In the genomic region with DNA sequence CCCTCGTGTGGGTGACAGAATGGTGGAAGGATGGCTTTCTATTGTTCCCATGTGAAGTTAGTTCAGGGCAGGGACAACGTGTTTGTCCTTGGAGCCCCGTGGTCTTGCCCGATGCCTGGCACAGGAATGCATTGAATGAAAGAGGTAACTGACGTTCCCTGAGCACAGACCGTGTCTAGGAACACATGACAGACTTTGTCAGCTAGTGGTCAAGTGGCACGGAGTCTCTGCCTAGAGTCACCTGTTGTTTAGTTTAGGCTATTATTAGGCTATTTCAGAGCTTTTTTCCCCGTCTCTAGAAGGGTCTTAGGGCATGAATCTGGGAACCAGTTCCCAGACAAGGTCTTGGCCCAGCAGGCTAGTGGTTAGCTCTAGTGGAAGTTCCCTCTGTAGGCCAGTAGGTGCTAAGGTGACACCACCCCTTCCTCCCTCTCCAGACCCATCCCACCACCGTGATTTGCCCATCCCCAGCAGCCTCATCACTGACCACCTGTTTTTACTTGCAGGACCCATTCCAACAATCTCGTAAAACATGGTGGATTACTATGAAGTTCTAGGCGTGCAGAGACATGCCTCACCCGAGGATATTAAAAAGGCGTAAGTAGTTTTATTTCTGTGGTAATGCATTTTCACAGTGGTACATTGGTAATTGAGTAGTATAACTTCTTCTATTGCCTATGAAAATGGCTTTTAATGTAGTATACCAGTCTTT, we compare ENCODE assay signal across 10 cellular contexts. TPM values are rescaled to one million over a fixed set of nuclear protein-coding genes. Genes with fewer than 3 reads are reported as not detected.
DNase-seq lines count a peak whose midpoint lies in the region; ATAC-seq and TF ChIP-seq lines count a peak whose summit lies in the region.
"Had no signal": no experiment of that assay in that cellular context is flagged by ENCODE, and none has a peak within 500 bp of the region (broad histone marks: within the 10 kb centered on the region; RNA-seq: fewer than 3 reads in every experiment).

No MANE protein-coding gene starts in this region.

- no peak overlapping the region for H3K4me3 Mint-ChIP-seq in activated CD8-positive, alpha-beta memory T cell treated with anti-CD3 and anti-CD28 coated beads, Interleukin-2, amount 10 ng/mL, durations not matched to agents 7 days and 5 days

- no peak for DNase-seq in activated CD8-positive, alpha-beta memory T cell treated with anti-CD3 and anti-CD28 coated beads, Interleukin-2, amount 10 ng/mL, durations not matched to agents 7 days and 5 days
- DNase-seq in activated CD8-positive, alpha-beta memory T cell treated with anti-CD3 and anti-CD28 coated beads for 24 hours: no peak
- peak in 1 of 2 donors; percentile 29 for DNase-seq in foreskin keratinocyte
- peak; percentile 69 to 75 for DNase-seq in gastrocnemius medialis
- no peak for DNase-seq in NCI-H2171 (lab: John Stamatoyannopoulos, UW)
- DNase-seq: activated CD4-positive, CD25-positive, alpha-beta regulatory T cell treated with anti-CD3 and anti-CD28 coated beads, Interleukin-2, amount 50 U/mL, for 72 hours; NCI-H446 treated with DMSO at 0.1 percent for 48 hours had no signal

- H3K27me3 ChIP-seq in foreskin keratinocyte (no peaks in the 10 kb centered on the region), gastrocnemius medialis (no peaks in the 10 kb centered on the region)

- TF ChIP-seq POLR2A in gastrocnemius medialis (IDR thresholded peaks at IDR 0.05) (peak; percentile 33 to 52), GM18505 (IDR thresholded peaks at IDR 0.05; ENCODE audit: borderline replicate concordance, extremely low read depth, insufficient read depth, insufficient read length) (no peak)

- H3K36me3 ChIP-seq in gastrocnemius medialis: peaks cover 0 to 22% of the 10 kb centered on the region in 2 donors

- no peaks in the 10 kb centered on the region for H3K9me3 ChIP-seq in gastrocnemius medialis

- no peak overlapping the region for H3K4me3 ChIP-seq in gastrocnemius medialis

- H3K9me3 Mint-ChIP-seq in activated CD8-positive, alpha-beta memory T cell treated with anti-CD3 and anti-CD28 coated beads, Interleukin-2, amount 10 ng/mL, durations not matched to agents 7 days and 5 days (ENCODE audit: low read depth): no peaks in the 10 kb centered on the region

- peaks cover 65% of the 10 kb centered on the region for H3K4me1 Mint-ChIP-seq in activated CD8-positive, alpha-beta memory T cell treated with anti-CD3 and anti-CD28 coated beads, Interleukin-2, amount 10 ng/mL, durations not matched to agents 7 days and 5 days

- peak overlapping the region; percentile 83 for H3K27ac Mint-ChIP-seq in activated CD8-positive, alpha-beta memory T cell treated with anti-CD3 and anti-CD28 coated beads, Interleukin-2, amount 10 ng/mL, durations not matched to agents 7 days and 5 days

- in situ Hi-C loops in gastrocnemius medialis (cut with MboI; ENCODE audit: low sequenced_read_pairs in 4 of 4): no loop called here

- TF ChIP-seq CTCF in VCaP (conservative IDR thresholded peaks at IDR 0.05) (no peak), foreskin keratinocyte (conservative IDR thresholded peaks at IDR 0.05) (no peak), gastrocnemius medialis (IDR thresholded peaks at IDR 0.05 in 4 of 5, conservative IDR thresholded peaks at IDR 0.05 in 1 of 5) (peak in 1 of 5 experiments; percentile 31)

- peaks cover 40% of the 10 kb centered on the region for H3K36me3 Mint-ChIP-seq in activated CD8-positive, alpha-beta memory T cell treated with anti-CD3 and anti-CD28 coated beads, Interleukin-2, amount 10 ng/mL, durations not matched to agents 7 days and 5 days

- peaks cover 43% of the 10 kb centered on the region for H3K4me1 ChIP-seq in foreskin keratinocyte
- peaks cover 83 to 99% of the 10 kb centered on the region in 2 donors for H3K4me1 ChIP-seq in gastrocnemius medialis

- ATAC-seq in activated CD8-positive, alpha-beta memory T cell treated with anti-CD3 and anti-CD28 coated beads, Interleukin-2, amount 10 ng/mL, durations not matched to agents 7 days and 5 days: no peak
- ATAC-seq in foreskin keratinocyte (peak; percentile 4), gastrocnemius medialis (peak; percentile 29 to 34), GM18505 (IDR thresholded peaks at IDR 0.05; ENCODE audit: unreplicated experiment) (no peak), HG02938 (IDR thresholded peaks at IDR 0.05; ENCODE audit: unreplicated experiment) (no peak)

- intact Hi-C loops in gastrocnemius medialis (cut with DNase I; ENCODE audit: low total_unique reads): loop anchor here (2.0 kb wide), 2 partner anchors 27 to 39 kb away; no protein-coding TSS in a partner anchor

- peak overlapping the region; percentile 7; the same call in 1 of the 2 replicates for H3K27ac ChIP-seq in VCaP
- no peak overlapping the region for H3K27ac ChIP-seq in foreskin keratinocyte
- peak overlapping the region; percentile 96 to 100 (median 96) for H3K27ac ChIP-seq in gastrocnemius medialis

- CTCF ChIA-PET in activated CD8-positive, alpha-beta memory T cell treated with anti-CD3 and anti-CD28 coated beads, Interleukin-2, amount 10 ng/mL, durations not matched to agents 7 days and 5 days (lab: Charles Lee): interaction anchor here (0.8 to 1.2 kb wide), 2 partner anchors 9 to 566 kb away, joined by 3 read pairs; no protein-coding TSS in a partner anchor

- no peaks in the 10 kb centered on the region for H3K27me3 Mint-ChIP-seq in activated CD8-positive, alpha-beta memory T cell treated with anti-CD3 and anti-CD28 coated beads, Interleukin-2, amount 10 ng/mL, durations not matched to agents 7 days and 5 days

RNA-seq across cellular contexts. Expression of a gene that starts 21.4 kb away (rescaled TPM):
- total RNA-seq in activated CD8-positive, alpha-beta memory T cell treated with anti-CD3 and anti-CD28 coated beads, Interleukin-2, amount 10 ng/mL, durations not matched to agents 7 days and 5 days: 10 to 100 TPM; 82.0 to 85.6 TPM
- 119 and 121 TPM in 2 replicates for total RNA-seq in foreskin keratinocyte
- 97.9 and 98.5 TPM in 2 replicates for polyA plus RNA-seq in foreskin keratinocyte
- 100 to 1,000 TPM; 130 to 269 (median 188) TPM for total RNA-seq in gastrocnemius medialis

Comparison
In these comparisons a context has a peak if more than half of its experiments do, and no peak if none do; other contexts are left out.
1. ATAC-seq: peak in foreskin keratinocyte (single experiment) and gastrocnemius medialis (2 of 2); none in activated CD8-positive, alpha-beta memory T cell treated with anti-CD3 and anti-CD28 coated beads, Interleukin-2, amount 10 ng/mL, durations not matched to agents 7 days and 5 days (single experiment), GM18505 (single experiment) and HG02938 (single experiment).
2. DNase-seq: peak in gastrocnemius medialis (2 of 2); none in activated CD8-positive, alpha-beta memory T cell treated with anti-CD3 and anti-CD28 coated beads, Interleukin-2, amount 10 ng/mL, durations not matched to agents 7 days and 5 days (single experiment), activated CD8-positive, alpha-beta memory T cell treated with anti-CD3 and anti-CD28 coated beads for 24 hours (single experiment) and NCI-H2171 (single experiment).